ENCODE assay signal across 29 cellular contexts in genomic region chr12:132672678-132673077, GRCh38. TPM values are rescaled to one million over a fixed set of nuclear protein-coding genes. Genes with fewer than 3 reads are reported as not detected.
"Had no signal": no experiment of that assay in that cellular context is flagged by ENCODE, and none has a peak within 500 bp of the region (broad histone marks: within the 10 kb centered on the region; RNA-seq: fewer than 3 reads in every experiment).

No MANE protein-coding gene starts in this region.

- H3K27me3 Mint-ChIP-seq: memory B cell; stimulated activated memory B cell treated with anti-CD40 and anti-IgM and Interleukin-4, amounts not matched to agents 10 μg/mL and 1 μg/mL and 100 μg/mL, for 72 hours; stimulated activated naive CD8-positive, alpha-beta T cell treated with anti-CD3 and anti-CD28 coated beads, Interleukin-15, amount 100 ng/mL, for 72 hours had no signal

- H3K4me1 ChIP-seq: colonic mucosa, gastrocnemius medialis, heart right ventricle, left lung, lower lobe of right lung, right atrium auricular region, testis, upper lobe of right lung, vagina had no signal

- H3K36me3 ChIP-seq: colonic mucosa had no signal

- DNase-seq: colonic mucosa; dermis blood vessel endothelial cell; effector CD4-positive, alpha-beta T cell; gastrocnemius medialis; heart right ventricle; hypothalamus; left lung; lower lobe of right lung; midbrain; posterior cingulate gyrus; spleen; stimulated activated CD4-positive, alpha-beta T cell treated with anti-CD3 and anti-CD28 coated beads, Interleukin-15, amount 100 ng/mL, for 24 hours; stimulated activated CD4-positive, alpha-beta T cell treated with anti-CD3 and anti-CD28 coated beads, Interleukin-1b, Interleukin-23, amount 100 ng/mL, for 48 hours; stimulated activated CD4-positive, alpha-beta T cell treated with anti-CD3 and anti-CD28 coated beads, Interleukin-4, amount 100 ng/mL, for 24 hours; stimulated activated naive CD8-positive, alpha-beta T cell treated with anti-CD3 and anti-CD28 coated beads, Interleukin-15, amount 100 ng/mL, for 72 hours; testis; upper lobe of right lung had no signal

- H3K27ac Mint-ChIP-seq: stimulated activated memory B cell treated with anti-CD40 and anti-IgM and Interleukin-4, amounts not matched to agents 10 μg/mL and 1 μg/mL and 100 μg/mL, for 72 hours had no signal

- H3K4me1 Mint-ChIP-seq: memory B cell; stimulated activated memory B cell treated with anti-CD40 and anti-IgM and Interleukin-4, amounts not matched to agents 10 μg/mL and 1 μg/mL and 100 μg/mL, for 72 hours; stimulated activated naive CD8-positive, alpha-beta T cell treated with anti-CD3 and anti-CD28 coated beads, Interleukin-15, amount 100 ng/mL, for 72 hours had no signal

- ATAC-seq: gastrocnemius medialis; left lung; stimulated activated memory B cell treated with anti-CD40 and anti-IgM and Interleukin-4, amounts not matched to agents 10 μg/mL and 1 μg/mL and 100 μg/mL, for 72 hours; stimulated activated naive CD8-positive, alpha-beta T cell treated with anti-CD3 and anti-CD28 coated beads, Interleukin-15, amount 100 ng/mL, for 72 hours; upper lobe of right lung had no signal

- H3K9me3 Mint-ChIP-seq: endodermal cell; memory B cell; stimulated activated memory B cell treated with anti-CD40 and anti-IgM and Interleukin-4, amounts not matched to agents 10 μg/mL and 1 μg/mL and 100 μg/mL, for 72 hours; stimulated activated naive CD8-positive, alpha-beta T cell treated with anti-CD3 and anti-CD28 coated beads, Interleukin-15, amount 100 ng/mL, for 72 hours had no signal

- H3K27ac ChIP-seq: colonic mucosa, gastrocnemius medialis, heart right ventricle, left lung, lower lobe of right lung, right atrium auricular region, testis, tibial nerve, upper lobe of right lung, vagina had no signal

- H3K27me3 ChIP-seq: colonic mucosa, gastrocnemius medialis, heart right ventricle, left lung, neutrophil, right atrium auricular region, spleen, testis, tibial nerve, upper lobe of right lung, vagina had no signal

- H3K4me3 ChIP-seq: colonic mucosa, gastrocnemius medialis, heart right ventricle, left lung, lower lobe of right lung, right atrium auricular region, spleen, testis, tibial nerve, upper lobe of right lung, vagina had no signal

- H3K9me3 ChIP-seq: colonic mucosa, gastrocnemius medialis, heart right ventricle, left lung, lower lobe of right lung, neutrophil, right atrium auricular region, spleen, testis, tibial nerve, upper lobe of right lung, vagina had no signal

- H3K4me3 Mint-ChIP-seq: endodermal cell; memory B cell; stimulated activated memory B cell treated with anti-CD40 and anti-IgM and Interleukin-4, amounts not matched to agents 10 μg/mL and 1 μg/mL and 100 μg/mL, for 72 hours; stimulated activated naive CD8-positive, alpha-beta T cell treated with anti-CD3 and anti-CD28 coated beads, Interleukin-15, amount 100 ng/mL, for 72 hours had no signal

RNA-seq across cellular contexts. Expression of gene P2RX2, which starts 54.1 kb away (rescaled TPM):
- total RNA-seq: fibroblast of lung, fibroblast of villous mesenchyme, gastrocnemius medialis, heart right ventricle, left lung, osteocyte, right atrium auricular region, skeletal muscle tissue, subcutaneous adipose tissue, tibial nerve, vagina had no signal
